Comparison of ENCODE assay signal across 28 cellular contexts in the genomic region with DNA sequence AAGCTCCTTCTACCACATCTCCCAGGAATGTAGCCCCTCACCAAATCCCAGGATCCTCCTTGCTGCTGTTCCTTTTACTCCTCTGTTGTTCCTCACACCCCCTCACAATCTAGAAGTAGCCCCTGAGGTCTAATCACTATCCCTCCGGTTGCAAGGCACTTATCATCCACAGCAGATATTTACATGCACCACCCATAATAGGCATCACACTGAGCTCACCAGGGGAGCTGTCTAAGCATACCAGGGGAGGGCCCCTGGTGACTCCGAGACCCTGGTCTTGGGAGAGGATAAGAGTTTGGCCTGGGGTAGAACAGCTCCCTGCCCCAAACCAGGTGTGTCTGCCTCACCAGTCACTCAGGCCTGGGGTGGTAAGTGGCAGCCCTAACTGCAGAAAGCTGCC.
"Had no signal": no experiment of that assay in that cellular context is flagged by ENCODE, and none has a peak within 500 bp of the region (broad histone marks: within the 10 kb centered on the region; RNA-seq: fewer than 3 reads in every experiment).

No MANE protein-coding gene starts in this region.

- DNase-seq: activated CD4-positive, alpha-beta T cell treated with anti-CD3 and anti-CD28 coated beads, Interleukin-2, amount 10 ng/mL, durations not matched to agents 24 days and 14 days; activated CD4-positive, alpha-beta T cell treated with anti-CD3 and anti-CD28 coated beads, Interleukin-2, amount 50 U/mL, for 48 hours; activated CD8-positive, alpha-beta T cell treated with anti-CD3 and anti-CD28 coated beads, Interleukin-2, amount 10 ng/mL, durations not matched to agents 7 days and 5 days; activated naive CD4-positive, alpha-beta T cell treated with anti-CD3 and anti-CD28 coated beads, Interleukin-2, amount 10 ng/mL, durations not matched to agents 7 days and 5 days; activated naive CD8-positive, alpha-beta T cell treated with anti-CD3 and anti-CD28 coated beads, Interleukin-2, amount 50 U/mL, for 24 hours; activated T-cell treated with anti-CD3 and anti-CD28 coated beads, Interleukin-2, amount 50 U/mL, for 24 hours; anterior cingulate cortex; MM.1S; MV-4-11; NCI-H1092; NCI-H1436; NCI-H187; NCI-H2029 treated with DMSO at 0.1 percent for 48 hours; NCI-H2107; NCI-H2171; NCI-H446 treated with DMSO at 0.1 percent for 48 hours; Peyer's patch; RPMI8226; SHP77 treated with DMSO at 0.1 percent for 48 hours; SW 1271; T-helper 1 cell; T-helper 2 cell; T-helper 9 cell; WERI-Rb-1 had no signal

- H3K4me3 Mint-ChIP-seq: activated CD4-positive, alpha-beta T cell treated with anti-CD3 and anti-CD28 coated beads, Interleukin-2, amount 10 ng/mL, durations not matched to agents 24 days and 14 days; activated CD8-positive, alpha-beta T cell treated with anti-CD3 and anti-CD28 coated beads, Interleukin-2, amount 10 ng/mL, durations not matched to agents 7 days and 5 days; activated naive CD4-positive, alpha-beta T cell treated with anti-CD3 and anti-CD28 coated beads, Interleukin-2, amount 10 ng/mL, durations not matched to agents 7 days and 5 days; activated naive CD8-positive, alpha-beta T cell; activated naive CD8-positive, alpha-beta T cell treated with anti-CD3 and anti-CD28 coated beads, Interleukin-2, amount 50 U/mL, for 24 hours; activated T-cell treated with anti-CD3 and anti-CD28 coated beads, Interleukin-2, amount 50 U/mL, for 24 hours; brain had no signal

- H3K36me3 Mint-ChIP-seq: activated naive CD4-positive, alpha-beta T cell treated with anti-CD3 and anti-CD28 coated beads, Interleukin-2, amount 10 ng/mL, durations not matched to agents 7 days and 5 days; activated naive CD8-positive, alpha-beta T cell; brain had no signal

- H3K9me3 Mint-ChIP-seq: activated CD4-positive, alpha-beta T cell treated with anti-CD3 and anti-CD28 coated beads, Interleukin-2, amount 10 ng/mL, durations not matched to agents 24 days and 14 days; activated naive CD4-positive, alpha-beta T cell treated with anti-CD3 and anti-CD28 coated beads, Interleukin-2, amount 10 ng/mL, durations not matched to agents 7 days and 5 days; activated naive CD8-positive, alpha-beta T cell treated with anti-CD3 and anti-CD28 coated beads, Interleukin-2, amount 50 U/mL, for 24 hours; activated T-cell treated with anti-CD3 and anti-CD28 coated beads, Interleukin-2, amount 50 U/mL, for 24 hours had no signal

- H3K9me3 ChIP-seq: Peyer's patch had no signal

- H3K36me3 ChIP-seq: Peyer's patch, WERI-Rb-1 had no signal

- H3K4me1 Mint-ChIP-seq: activated CD4-positive, alpha-beta T cell treated with anti-CD3 and anti-CD28 coated beads, Interleukin-2, amount 10 ng/mL, durations not matched to agents 24 days and 14 days; activated naive CD4-positive, alpha-beta T cell treated with anti-CD3 and anti-CD28 coated beads, Interleukin-2, amount 10 ng/mL, durations not matched to agents 7 days and 5 days; activated naive CD8-positive, alpha-beta T cell treated with anti-CD3 and anti-CD28 coated beads, Interleukin-2, amount 50 U/mL, for 24 hours had no signal

- H3K27ac ChIP-seq: coronary artery, KMS-11, Peyer's patch, WERI-Rb-1 had no signal

- ATAC-seq: activated CD8-positive, alpha-beta T cell treated with anti-CD3 and anti-CD28 coated beads, Interleukin-2, amount 10 ng/mL, durations not matched to agents 7 days and 5 days; activated naive CD8-positive, alpha-beta T cell treated with anti-CD3 and anti-CD28 coated beads, Interleukin-2, amount 50 U/mL, for 24 hours had no signal

- H3K27ac Mint-ChIP-seq: activated CD4-positive, alpha-beta T cell treated with anti-CD3 and anti-CD28 coated beads, Interleukin-2, amount 10 ng/mL, durations not matched to agents 24 days and 14 days; activated CD8-positive, alpha-beta T cell treated with anti-CD3 and anti-CD28 coated beads, Interleukin-2, amount 10 ng/mL, durations not matched to agents 7 days and 5 days; activated naive CD4-positive, alpha-beta T cell treated with anti-CD3 and anti-CD28 coated beads, Interleukin-2, amount 10 ng/mL, durations not matched to agents 7 days and 5 days; activated naive CD8-positive, alpha-beta T cell; activated naive CD8-positive, alpha-beta T cell treated with anti-CD3 and anti-CD28 coated beads, Interleukin-2, amount 50 U/mL, for 24 hours; activated T-cell treated with anti-CD3 and anti-CD28 coated beads, Interleukin-2, amount 50 U/mL, for 24 hours; brain had no signal

- H3K4me3 ChIP-seq: coronary artery, Peyer's patch had no signal

- H3K4me1 ChIP-seq: Peyer's patch had no signal
